16 cellular contexts compared by ENCODE assay signal in genomic region chr9:128940946-128941755, GRCh38. TPM values are rescaled to one million over a fixed set of nuclear protein-coding genes. Genes with fewer than 3 reads are reported as not detected.
DNase-seq lines count a peak whose midpoint lies in the region; ATAC-seq and TF ChIP-seq lines count a peak whose summit lies in the region.
"Had no signal": no experiment of that assay in that cellular context is flagged by ENCODE, and none has a peak within 500 bp of the region (broad histone marks: within the 10 kb centered on the region; RNA-seq: fewer than 3 reads in every experiment).

No MANE protein-coding gene starts in this region.

- H4K20me1 ChIP-seq in SK-N-SH (ENCODE audit: insufficient read depth), result no peaks in the 10 kb centered on the region

- WGBS in SK-N-SH (ENCODE audit: low lambda C conversion rate), result 91% methylated on average over 12 of the region's 12 CpGs

- TF ChIP-seq RAD21 in SK-N-SH (IDR thresholded peaks at IDR 0.05; ENCODE audit: low read length), result no peak

- no peak for ATAC-seq in lower lobe of right lung
- ATAC-seq in stimulated activated naive CD8-positive, alpha-beta T cell treated with anti-CD3 and anti-CD28 coated beads, Interleukin-15, amount 100 ng/mL, for 72 hours, result no peak
- no peak for ATAC-seq in GM21360 (IDR thresholded peaks at IDR 0.05; ENCODE audit: unreplicated experiment)
- ATAC-seq: activated CD4-positive, CD25-positive, alpha-beta regulatory T cell treated with anti-CD3 and anti-CD28 coated beads, Interleukin-2, amount 50 U/mL, for 24 hours; foreskin keratinocyte; GM12878 had no signal

- peaks cover 0 to 14% of the 10 kb centered on the region in 2 experiments for H3K36me3 ChIP-seq in SK-N-SH (replicated peaks in 1 of 2; ENCODE audit: control insufficient read depth in 1 of 2, insufficient read depth in 2 of 2, low read length in 1 of 2)
- H3K36me3 ChIP-seq in lower lobe of right lung, result peaks cover 19% of the 10 kb centered on the region
- peaks cover 2 to 13% of the 10 kb centered on the region in 2 donors for H3K36me3 ChIP-seq in stomach smooth muscle (ENCODE audit: control insufficient read depth in 2 of 2, insufficient read depth in 2 of 2, low read length in 2 of 2)

- no peak for TF ChIP-seq EP300 in SK-N-SH (IDR thresholded peaks at IDR 0.05; ENCODE audit: borderline replicate concordance in 1 of 2, low read depth in 1 of 2, low read length in 1 of 2)

- intact Hi-C loops in lower lobe of right lung (cut with DNase I), result no loop called here

- no peak for TF ChIP-seq CTCF in SK-N-SH (IDR thresholded peaks at IDR 0.05)
- no peak for TF ChIP-seq CTCF in lower lobe of right lung (IDR thresholded peaks at IDR 0.05)

- CTCF ChIA-PET in SK-N-SH (lab: Yijun Ruan, JAX), result interaction anchor here (1.9 to 2.7 kb wide), 2 partner anchors 13 to 14 kb away, joined by 10 read pairs; no protein-coding TSS in a partner anchor

- 0 out of 2 replicates have a peak overlapping the region, but pooled peaks have one; percentile 8 for H2AFZ ChIP-seq in SK-N-SH (ENCODE audit: low read depth)

- H3K79me2 ChIP-seq in SK-N-SH (ENCODE audit: insufficient read depth), result peaks cover 10% of the 10 kb centered on the region

- no peaks in the 10 kb centered on the region for H3K27me3 Mint-ChIP-seq in stimulated activated naive CD8-positive, alpha-beta T cell treated with anti-CD3 and anti-CD28 coated beads, Interleukin-15, amount 100 ng/mL, for 72 hours
- H3K27me3 Mint-ChIP-seq: natural killer cell treated with Interleukin-12 subunit alpha and Interleukin-12 subunit beta and Interleukin-15 and Interleukin-18, amount 100 ng/mL, for 72 hours had no signal

- DNase-seq in SK-N-SH (no peak), lower lobe of right lung (peak; percentile 4), DMS 273 treated with DMSO at 0.1 percent for 48 hours (lab: John Stamatoyannopoulos, UW) (no peak)
- DNase-seq in stimulated activated naive CD8-positive, alpha-beta T cell treated with anti-CD3 and anti-CD28 coated beads, Interleukin-15, amount 100 ng/mL, for 72 hours, result no peak
- DNase-seq: foreskin keratinocyte, GOT3, NCI-H2029 treated with DMSO at 0.1 percent for 48 hours, NCI-H510A treated with DMSO at 0.1 percent for 48 hours, SJCRH30 had no signal

- H3K4me1 Mint-ChIP-seq in stimulated activated naive CD8-positive, alpha-beta T cell treated with anti-CD3 and anti-CD28 coated beads, Interleukin-15, amount 100 ng/mL, for 72 hours, result peaks cover 17% of the 10 kb centered on the region

- POLR2A ChIA-PET in SK-N-SH (lab: Yijun Ruan, JAX), result no interaction called here

- H3K9ac ChIP-seq in SK-N-SH (no peak overlapping the region), stomach smooth muscle (ENCODE audit: low read length in 2 of 2) (no peak overlapping the region)

- H3K9me3 ChIP-seq in SK-N-SH, result no peaks in the 10 kb centered on the region
- H3K9me3 ChIP-seq in lower lobe of right lung, result no peaks in the 10 kb centered on the region
- no peaks in the 10 kb centered on the region for H3K9me3 ChIP-seq in stomach smooth muscle (ENCODE audit: control insufficient read depth in 2 of 2, low read length in 2 of 2)
- H3K9me3 ChIP-seq: SJCRH30, thoracic aorta had no signal

- no peak overlapping the region; the same call in 1 of the 2 replicates for H3K4me2 ChIP-seq in SK-N-SH

- H3K4me1 ChIP-seq in SK-N-SH (ENCODE audit: control insufficient read depth in 1 of 2, insufficient read depth in 2 of 2, low read depth in 1 of 2, low read length in 1 of 2), result peaks cover 6 to 16% of the 10 kb centered on the region in 2 experiments; a peak in 2 of 4 replicates
- peaks cover 37% of the 10 kb centered on the region for H3K4me1 ChIP-seq in lower lobe of right lung
- peaks cover 13% of the 10 kb centered on the region for H3K4me1 ChIP-seq in stomach smooth muscle (ENCODE audit: control insufficient read depth, insufficient read depth, low read length)
- H3K4me1 ChIP-seq: foreskin keratinocyte, SJCRH30 had no signal

- H3K27ac Mint-ChIP-seq in stimulated activated naive CD8-positive, alpha-beta T cell treated with anti-CD3 and anti-CD28 coated beads, Interleukin-15, amount 100 ng/mL, for 72 hours, result no peak overlapping the region
- H3K27ac Mint-ChIP-seq: natural killer cell treated with Interleukin-12 subunit alpha and Interleukin-12 subunit beta and Interleukin-15 and Interleukin-18, amount 100 ng/mL, for 72 hours had no signal

- H3F3A ChIP-seq in SK-N-SH (replicated peaks; ENCODE audit: insufficient read depth), result no peaks in the 10 kb centered on the region

- H3K4me3 Mint-ChIP-seq in stimulated activated naive CD8-positive, alpha-beta T cell treated with anti-CD3 and anti-CD28 coated beads, Interleukin-15, amount 100 ng/mL, for 72 hours, result no peak overlapping the region
- H3K4me3 Mint-ChIP-seq: natural killer cell treated with Interleukin-12 subunit alpha and Interleukin-12 subunit beta and Interleukin-15 and Interleukin-18, amount 100 ng/mL, for 72 hours had no signal

- no peaks in the 10 kb centered on the region for H3K9me2 ChIP-seq in SK-N-SH

- no peaks in the 10 kb centered on the region for H3K9me3 Mint-ChIP-seq in stimulated activated naive CD8-positive, alpha-beta T cell treated with anti-CD3 and anti-CD28 coated beads, Interleukin-15, amount 100 ng/mL, for 72 hours
- H3K9me3 Mint-ChIP-seq: natural killer cell treated with Interleukin-12 subunit alpha and Interleukin-12 subunit beta and Interleukin-15 and Interleukin-18, amount 100 ng/mL, for 72 hours had no signal

- H3K4me3 ChIP-seq in SK-N-SH (ENCODE audit: low read depth in 2 of 2, low read length in 1 of 2), result no peak overlapping the region
- H3K4me3 ChIP-seq in lower lobe of right lung, result peak overlapping the region; percentile 24
- no peak overlapping the region for H3K4me3 ChIP-seq in stomach smooth muscle (ENCODE audit: low read length in 2 of 2)
- H3K4me3 ChIP-seq: GM12878, K562, SJCRH30, thoracic aorta had no signal

- H3K27me3 ChIP-seq in SK-N-SH (ENCODE audit: insufficient read depth) (no peaks in the 10 kb centered on the region), lower lobe of right lung (ENCODE audit: low read depth) (no peaks in the 10 kb centered on the region), stomach smooth muscle (ENCODE audit: control insufficient read depth in 1 of 2, insufficient read depth in 2 of 2, low read length in 2 of 2) (no peaks in the 10 kb centered on the region)
- H3K27me3 ChIP-seq: foreskin keratinocyte, SJCRH30 had no signal

- H3K27ac ChIP-seq in SK-N-SH (ENCODE audit: low read depth in 2 of 2, low read length in 1 of 2), result peak overlapping the region in 1 of 2 experiments; percentile 56; a peak in 2 of 4 replicates
- peak overlapping the region; percentile 53 for H3K27ac ChIP-seq in lower lobe of right lung
- peak overlapping the region; percentile 31 for H3K27ac ChIP-seq in stomach smooth muscle (ENCODE audit: low read length)
- H3K27ac ChIP-seq: foreskin keratinocyte, SJCRH30, thoracic aorta had no signal

TF ChIP-seq in SK-N-SH, 30 proteins besides CTCF, POLR2A, EP300 and RAD21 (continues in another document):
- no peak for TF ChIP-seq TCF12 (IDR thresholded peaks at IDR 0.05)
- TF ChIP-seq EZH2phosphoT487 (IDR thresholded peaks at IDR 0.05; ENCODE audit: borderline replicate concordance, low read depth), result no peak
- no peak for TF ChIP-seq REST (IDR thresholded peaks at IDR 0.05; ENCODE audit: low read depth, low read length)
- TF ChIP-seq FOXJ3 (CRISPR knock-in tag; IDR thresholded peaks at IDR 0.05), result no peak
- no peak for TF ChIP-seq NFIC (IDR thresholded peaks at IDR 0.05; ENCODE audit: borderline replicate concordance)
- TF ChIP-seq TEAD4 (IDR thresholded peaks at IDR 0.05; ENCODE audit: borderline replicate concordance, insufficient read depth), result no peak
- no peak for TF ChIP-seq RFX5 (IDR thresholded peaks at IDR 0.05; ENCODE audit: low read length)

RNA-seq across cellular contexts. Expression of gene DOLK, which starts 6.3 kb away (rescaled TPM):
- 23.1 and 31.7 TPM in 2 replicates for polyA plus RNA-seq in SK-N-SH (2012; rRNA removed)
- polyA plus RNA-seq in SK-N-SH (2012; cell fraction: cytosol; rRNA removed), result 15.8 and 23.1 TPM in 2 replicates
- 12.1 and 15.0 TPM in 2 replicates for polyA plus RNA-seq in SK-N-SH (2012; cell fraction: nucleus; rRNA removed)
- total RNA-seq in lower lobe of right lung, result 14.4 TPM

RNA-seq across cellular contexts. Expression of gene NUP188, which starts 6.3 kb away (rescaled TPM):
- 41.5 and 49.5 TPM in 2 replicates for polyA plus RNA-seq in SK-N-SH (2012; rRNA removed)
- 19.7 and 29.6 TPM in 2 replicates for polyA plus RNA-seq in SK-N-SH (2012; cell fraction: cytosol; rRNA removed)
- 74.3 and 77.1 TPM in 2 replicates for polyA plus RNA-seq in SK-N-SH (2012; cell fraction: nucleus; rRNA removed)
- total RNA-seq in lower lobe of right lung, result 42.4 TPM

RNA-seq across cellular contexts. Expression of gene PHYHD1, which starts 20.4 kb away (rescaled TPM):
- polyA plus RNA-seq in SK-N-SH (2012; rRNA removed), result 0.19 TPM in 1 of 2 replicates, not detected in the other
- not detected in 2 replicates for polyA plus RNA-seq in SK-N-SH (2012; cell fraction: cytosol; rRNA removed)
- polyA plus RNA-seq in SK-N-SH (2012; cell fraction: nucleus; rRNA removed), result 0.26 and 0.49 TPM in 2 replicates
- total RNA-seq in lower lobe of right lung, result 39.8 TPM

RNA-seq across cellular contexts. Expression of gene LRRC8A, which starts 59.2 kb away (rescaled TPM):
- 28.6 and 30.4 TPM in 2 replicates for polyA plus RNA-seq in SK-N-SH (2012; rRNA removed)
- 17.5 and 25.6 TPM in 2 replicates for polyA plus RNA-seq in SK-N-SH (2012; cell fraction: cytosol; rRNA removed)
- 20.1 and 21.2 TPM in 2 replicates for polyA plus RNA-seq in SK-N-SH (2012; cell fraction: nucleus; rRNA removed)
- 45.5 TPM for total RNA-seq in lower lobe of right lung

RNA-seq across cellular contexts. Expression of gene KYAT1, which starts 59.4 kb away (rescaled TPM):
- 9.4 and 13.3 TPM in 2 replicates for polyA plus RNA-seq in SK-N-SH (2012; rRNA removed)
- polyA plus RNA-seq in SK-N-SH (2012; cell fraction: cytosol; rRNA removed), result 5.8 and 7.4 TPM in 2 replicates
- 44.4 and 51.5 TPM in 2 replicates for polyA plus RNA-seq in SK-N-SH (2012; cell fraction: nucleus; rRNA removed)
- 7.1 TPM for total RNA-seq in lower lobe of right lung
